Comparison of ENCODE assay signal across 13 cellular contexts in the genomic region with DNA sequence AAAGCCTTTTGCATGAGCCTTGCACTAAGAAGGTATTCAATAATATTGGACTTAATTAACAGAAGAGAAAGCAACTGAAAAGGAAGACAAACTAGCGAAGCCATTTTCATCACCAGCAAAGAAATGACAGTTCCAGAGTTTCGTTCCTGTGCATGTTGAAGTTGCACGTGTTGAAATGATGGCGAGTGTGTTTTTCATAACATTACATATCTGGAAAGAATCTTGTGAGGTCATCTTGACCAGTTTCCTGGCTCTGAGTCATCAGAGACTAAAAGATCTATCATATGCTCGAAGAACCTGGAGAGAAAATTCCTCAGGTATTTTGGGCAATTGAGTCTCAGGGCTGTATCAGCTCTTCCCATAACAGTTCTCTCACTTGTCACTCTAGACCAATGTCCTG.
DNase-seq lines count a peak whose midpoint lies in the region; ATAC-seq and TF ChIP-seq lines count a peak whose summit lies in the region.
"Had no signal": no experiment of that assay in that cellular context is flagged by ENCODE, and none has a peak within 500 bp of the region (broad histone marks: within the 10 kb centered on the region; RNA-seq: fewer than 3 reads in every experiment).

No MANE protein-coding gene starts in this region.

- ATAC-seq in HG03135 (IDR thresholded peaks at IDR 0.05; ENCODE audit: unreplicated experiment), result no peak
- ATAC-seq: stimulated activated effector memory CD8-positive, alpha-beta T cell treated with anti-CD3 and anti-CD28 coated beads, Interleukin-12 subunit alpha, Interleukin-12 subunit beta, amount 100 ng/mL, for 72 hours had no signal

- no peak for TF ChIP-seq CTCF in foreskin fibroblast (IDR thresholded peaks at IDR 0.05; ENCODE audit: low read depth, low read length)

- H3K79me2 ChIP-seq in ACC112 (ENCODE audit: control insufficient read depth, insufficient read depth, low read length, unreplicated experiment), result no peaks in the 10 kb centered on the region

- no peak overlapping the region for H3K4me3 ChIP-seq in ACC112 (ENCODE audit: low read depth, low read length)
- H3K4me3 ChIP-seq in foreskin fibroblast (ENCODE audit: low read depth in 1 of 2, low read length in 2 of 2), result no peak overlapping the region

- H3K27ac ChIP-seq in ACC112 (ENCODE audit: low read depth, low read length), result peak overlapping the region; percentile 16

- no peaks in the 10 kb centered on the region for H3K36me3 ChIP-seq in ACC112 (ENCODE audit: insufficient read depth, low read length)

- peaks cover 44% of the 10 kb centered on the region for H3K4me1 ChIP-seq in ACC112 (ENCODE audit: control insufficient read depth, insufficient read depth, low read length, unreplicated experiment)

- no peaks in the 10 kb centered on the region for H3K27me3 ChIP-seq in ACC112 (ENCODE audit: insufficient read depth, low read length)

- H2AFZ ChIP-seq in ACC112 (ENCODE audit: low read length, unreplicated experiment), result no peak overlapping the region

- DNase-seq in HS-27A (ENCODE audit: low read depth), result peak; percentile 73
- DNase-seq in amniotic stem cell (lab: John Stamatoyannopoulos, UW), result peak; percentile 66
- DNase-seq in foreskin fibroblast, result peak; percentile 80 to 90
- no peak for DNase-seq in stimulated activated CD4-positive, alpha-beta T cell treated with anti-CD3 and anti-CD28 coated beads, Interleukin-15, amount 100 ng/mL, for 24 hours
- DNase-seq in NCI-H2107 (lab: John Stamatoyannopoulos, UW), result no peak
- no peak for DNase-seq in NCI-H1048 (lab: John Stamatoyannopoulos, UW)
- DNase-seq: activated B cell treated with CpG ODN at 0.5 μM for 24 hours, DND-41, endodermal cell, NCI-H2081 had no signal

Comparison
In these comparisons a context has a peak if more than half of its experiments do, and no peak if none do; other contexts are left out.
1. DNase-seq: peak in HS-27A (single experiment), amniotic stem cell (single experiment) and foreskin fibroblast (2 of 2); none in stimulated activated CD4-positive, alpha-beta T cell treated with anti-CD3 and anti-CD28 coated beads, Interleukin-15, amount 100 ng/mL, for 24 hours (single experiment), NCI-H2107 (single experiment) and NCI-H1048 (single experiment).